ENCODE assay signal across 10 cellular contexts in genomic region chr15:92920595-92921169, GRCh38. TPM values are rescaled to one million over a fixed set of nuclear protein-coding genes. Genes with fewer than 3 reads are reported as not detected.
DNase-seq lines count a peak whose midpoint lies in the region; ATAC-seq and TF ChIP-seq lines count a peak whose summit lies in the region.
"Had no signal": no experiment of that assay in that cellular context is flagged by ENCODE, and none has a peak within 500 bp of the region (broad histone marks: within the 10 kb centered on the region; RNA-seq: fewer than 3 reads in every experiment).

No MANE protein-coding gene starts in this region.

- H3K9me3 Mint-ChIP-seq in activated naive CD4-positive, alpha-beta T cell treated with anti-CD3 and anti-CD28 coated beads for 36 hours, result no peaks in the 10 kb centered on the region
- H3K9me3 Mint-ChIP-seq in chondrocyte (ENCODE audit: low read depth), result no peaks in the 10 kb centered on the region

- DNase-seq in activated naive CD4-positive, alpha-beta T cell treated with anti-CD3 and anti-CD28 coated beads for 36 hours, result no peak
- no peak for DNase-seq in activated naive CD4-positive, alpha-beta T cell (lab: John Stamatoyannopoulos, UW)
- DNase-seq in chondrocyte (ENCODE audit: low spot score) (no peak), myocyte (ENCODE audit: low read depth) (peak; percentile 65), upper lobe of left lung (no peak), hepatic stellate cell (ENCODE audit: low spot score) (no peak), NCI-H1930 (lab: John Stamatoyannopoulos, UW) (no peak)
- DNase-seq in activated CD8-positive, alpha-beta memory T cell treated with anti-CD3 and anti-CD28 coated beads for 24 hours, result no peak
- DNase-seq: brain microvascular endothelial cell, Karpas-422 had no signal

- intact Hi-C loops in activated naive CD4-positive, alpha-beta T cell treated with anti-CD3 and anti-CD28 coated beads for 36 hours (cut with micrococcal nuclease), result loop anchor here (2.0 to 5.0 kb wide), 4 partner anchors 38 to 293 kb away; no protein-coding TSS in a partner anchor

- ATAC-seq in upper lobe of left lung (ENCODE audit: low FRiP score in 2 of 2), result no peak

- peak overlapping the region; percentile 89 for H3K27ac Mint-ChIP-seq in activated naive CD4-positive, alpha-beta T cell treated with anti-CD3 and anti-CD28 coated beads for 36 hours
- H3K27ac Mint-ChIP-seq in chondrocyte (ENCODE audit: unreplicated experiment), result peak overlapping the region; percentile 32

- peak overlapping the region; percentile 70 to 96 (median 81) for H3K27ac ChIP-seq in upper lobe of left lung

- no peaks in the 10 kb centered on the region for H3K27me3 Mint-ChIP-seq in activated naive CD4-positive, alpha-beta T cell treated with anti-CD3 and anti-CD28 coated beads for 36 hours (ENCODE audit: low read depth)
- no peaks in the 10 kb centered on the region for H3K27me3 Mint-ChIP-seq in chondrocyte (ENCODE audit: low read depth)

- H3K4me1 Mint-ChIP-seq in activated naive CD4-positive, alpha-beta T cell treated with anti-CD3 and anti-CD28 coated beads for 36 hours (ENCODE audit: low read depth), result peaks cover 85% of the 10 kb centered on the region
- peaks cover 76% of the 10 kb centered on the region for H3K4me1 Mint-ChIP-seq in chondrocyte (ENCODE audit: low read depth)

- no peaks in the 10 kb centered on the region for H3K27me3 ChIP-seq in upper lobe of left lung
- H3K27me3 ChIP-seq: brain microvascular endothelial cell had no signal

- no peak overlapping the region for H3K4me3 ChIP-seq in upper lobe of left lung

- no peaks in the 10 kb centered on the region for H3K9me3 ChIP-seq in upper lobe of left lung

- CTCF ChIA-PET in activated naive CD4-positive, alpha-beta T cell treated with anti-CD3 and anti-CD28 coated beads for 36 hours (lab: Charles Lee), result interaction anchor here (0.7 to 2.2 kb wide), 10 partner anchors 13 to 124 kb away, joined by 3 to 23 read pairs (median 4); partner anchors contain the start of gene CHD2

- H3K4me1 ChIP-seq in upper lobe of left lung, result peaks cover 75 to 84% (median 79%) of the 10 kb centered on the region in 4 donors

- peaks cover 5 to 22% (median 12%) of the 10 kb centered on the region in 4 donors for H3K36me3 ChIP-seq in upper lobe of left lung

- no peak for TF ChIP-seq CTCF in chondrocyte (IDR thresholded peaks at IDR 0.05)
- TF ChIP-seq CTCF in upper lobe of left lung (IDR thresholded peaks at IDR 0.05), result no peak

- H3K4me3 Mint-ChIP-seq in activated naive CD4-positive, alpha-beta T cell treated with anti-CD3 and anti-CD28 coated beads for 36 hours, result no peak overlapping the region
- H3K4me3 Mint-ChIP-seq in chondrocyte (ENCODE audit: unreplicated experiment), result no peak overlapping the region

- TF ChIP-seq POLR2A in upper lobe of left lung (IDR thresholded peaks at IDR 0.05), result no peak

- TF ChIP-seq EP300 in upper lobe of left lung (IDR thresholded peaks at IDR 0.05), result no peak

- WGBS in upper lobe of left lung, 2 donors, result 56 to 69% methylated on average over 5 of the region's 5 CpGs

- H3K36me3 Mint-ChIP-seq in activated naive CD4-positive, alpha-beta T cell treated with anti-CD3 and anti-CD28 coated beads for 36 hours (ENCODE audit: low read depth), result peaks cover 64% of the 10 kb centered on the region
- peaks cover 9% of the 10 kb centered on the region for H3K36me3 Mint-ChIP-seq in chondrocyte (ENCODE audit: low read depth)

RNA-seq across cellular contexts. Expression of gene CHD2, which starts 20.6 kb away (rescaled TPM):
- 100 to 1,000 TPM; 164 to 185 TPM for total RNA-seq in activated naive CD4-positive, alpha-beta T cell treated with anti-CD3 and anti-CD28 coated beads for 36 hours
- 59.7 to 83.0 TPM (median 61.2 TPM) in 3 replicates for total RNA-seq in chondrocyte
- total RNA-seq in myocyte, result 47.7 and 52.4 TPM in 2 replicates
- polyA plus RNA-seq in myocyte (2012), result 31.4 TPM
- total RNA-seq in upper lobe of left lung, result 100 to 1,000 TPM; 102 to 500 (median 155) TPM
